Comparison of ENCODE assay signal across 20 cellular contexts in genomic region chrX:129000797-129001196, GRCh38.
DNase-seq lines count a peak whose midpoint lies in the region; ATAC-seq, FAIRE-seq and TF ChIP-seq lines count a peak whose summit lies in the region.
"Had no signal": no experiment of that assay in that cellular context is flagged by ENCODE, and none has a peak within 500 bp of the region (broad histone marks: within the 10 kb centered on the region; RNA-seq: fewer than 3 reads in every experiment).

No MANE protein-coding gene starts in this region.

- H3K4me3 Mint-ChIP-seq in astrocyte (ENCODE audit: unreplicated experiment), result no peak overlapping the region
- H3K4me3 Mint-ChIP-seq: CD4-positive, alpha-beta memory T cell; HFFc6 had no signal

- H3K27me3 ChIP-seq in astrocyte (ENCODE audit: insufficient read depth, low read length), result no peaks in the 10 kb centered on the region

- no peak overlapping the region for H3K27ac Mint-ChIP-seq in astrocyte (ENCODE audit: unreplicated experiment)
- H3K27ac Mint-ChIP-seq: HFFc6 had no signal

- no peak for TF ChIP-seq CTCF in astrocyte (IDR thresholded peaks at IDR 0.05; ENCODE audit: insufficient read depth, low read depth, low read length)

- peak; percentile 80 for FAIRE-seq in astrocyte (lab: Jason Lieb, UNC)
- FAIRE-seq: G401.6, GM12892, H54 had no signal

- H3K79me2 ChIP-seq in astrocyte (ENCODE audit: insufficient read depth, low read length), result no peaks in the 10 kb centered on the region

- ATAC-seq in left cardiac atrium, result no peak
- ATAC-seq: A549 had no signal

- no peaks in the 10 kb centered on the region for H4K20me1 ChIP-seq in astrocyte (ENCODE audit: insufficient read depth, low read length)

- H3K27ac ChIP-seq in astrocyte (ENCODE audit: low read depth, low read length), result no peak overlapping the region
- H3K27ac ChIP-seq: A549 had no signal

- H2AFZ ChIP-seq in astrocyte (ENCODE audit: low read depth, low read length), result no peak overlapping the region

- peak; percentile 2 for DNase-seq in NCI-H2029 (lab: John Stamatoyannopoulos, UW)
- no peak for DNase-seq in NCI-H2029 treated with DMSO at 0.1 percent for 48 hours (lab: John Stamatoyannopoulos, UW)
- DNase-seq in DMS53 (lab: John Stamatoyannopoulos, UW), result peak; percentile 61
- peak; percentile 34 for DNase-seq in NCI-H748 (lab: John Stamatoyannopoulos, UW; ENCODE audit: unreplicated experiment)
- DNase-seq in astrocyte (ENCODE audit: low read depth), result no peak
- DNase-seq in AML-193 (lab: John Stamatoyannopoulos, UW), result no peak
- DNase-seq in left cardiac atrium, result no peak
- DNase-seq: 8988T; ACHN; C1 segment of cervical spinal cord; Calu3; CD4-positive, alpha-beta memory T cell; DND-41; GOT3; HFFc6 had no signal

- peaks cover 2% of the 10 kb centered on the region for H3K4me1 Mint-ChIP-seq in astrocyte (ENCODE audit: low read depth, unreplicated experiment)
- H3K4me1 Mint-ChIP-seq: CD4-positive, alpha-beta memory T cell had no signal

- peaks cover 1% of the 10 kb centered on the region for H3K9me3 Mint-ChIP-seq in astrocyte (ENCODE audit: unreplicated experiment)
- H3K9me3 Mint-ChIP-seq: HFFc6 had no signal

- H3K36me3 Mint-ChIP-seq in astrocyte (ENCODE audit: low read depth, unreplicated experiment), result no peaks in the 10 kb centered on the region
- H3K36me3 Mint-ChIP-seq: CD4-positive, alpha-beta memory T cell had no signal

- H3K9ac ChIP-seq in astrocyte (ENCODE audit: low read length), result no peak overlapping the region

- H3K36me3 ChIP-seq in astrocyte (ENCODE audit: insufficient read depth, low read length), result no peaks in the 10 kb centered on the region
- H3K36me3 ChIP-seq: HAP-1 had no signal

- H3K9me3 ChIP-seq in astrocyte (ENCODE audit: insufficient read depth, low read depth, low read length), result no peaks in the 10 kb centered on the region
- H3K9me3 ChIP-seq: A549, HAP-1 had no signal

- no peaks in the 10 kb centered on the region for H3K27me3 Mint-ChIP-seq in astrocyte (ENCODE audit: low read depth, unreplicated experiment)
- H3K27me3 Mint-ChIP-seq: CD4-positive, alpha-beta memory T cell had no signal

- no peak overlapping the region for H3K4me2 ChIP-seq in astrocyte (ENCODE audit: low read length)
- H3K4me2 ChIP-seq: A549 had no signal

- H3K4me1 ChIP-seq in astrocyte (ENCODE audit: insufficient read depth, low read length), result no peaks in the 10 kb centered on the region
- H3K4me1 ChIP-seq: A549, HAP-1 had no signal

- no peak overlapping the region for H3K4me3 ChIP-seq in astrocyte (ENCODE audit: insufficient read depth, low read depth, low read length)
- H3K4me3 ChIP-seq: A549, HAP-1 had no signal

- intact Hi-C loops in left cardiac atrium (cut with DNase I), result no loop called here

Comparison
In these comparisons a context has a peak if more than half of its experiments do, and no peak if none do; other contexts are left out.
1. DNase-seq: peak in NCI-H2029 (single experiment), DMS53 (single experiment) and NCI-H748 (single experiment); none in NCI-H2029 treated with DMSO at 0.1 percent for 48 hours (single experiment), astrocyte (single experiment), AML-193 (0 of 2) and left cardiac atrium (single experiment).